Comparison of ENCODE assay signal across 8 cellular contexts in the genomic region with DNA sequence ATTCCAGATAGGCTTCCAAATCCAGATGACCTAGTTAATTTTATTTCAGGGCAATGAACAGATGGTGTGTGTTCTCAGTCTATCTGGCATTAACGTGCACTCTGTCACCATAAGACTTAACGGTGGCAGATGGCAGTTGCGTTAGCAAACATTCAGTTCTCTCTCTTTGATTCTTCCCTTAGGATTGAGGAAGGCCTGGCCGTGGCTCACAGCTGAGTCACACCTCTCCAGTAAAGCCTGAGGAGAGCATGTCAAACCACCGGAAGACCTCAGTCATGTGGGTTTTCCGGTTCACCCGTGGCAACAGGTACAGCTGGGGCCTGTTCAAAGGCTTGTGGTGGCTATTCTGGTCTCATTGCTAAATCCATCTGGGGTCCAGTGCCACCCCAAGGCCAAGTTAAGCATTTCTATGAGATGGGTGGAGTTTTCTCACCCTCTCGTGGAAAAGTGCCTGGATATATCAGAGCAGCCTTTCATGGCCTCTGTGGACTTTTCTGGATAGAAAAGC.
DNase-seq lines count a peak whose midpoint lies in the region; ATAC-seq, FAIRE-seq and TF ChIP-seq lines count a peak whose summit lies in the region.

No MANE protein-coding gene starts in this region.

- H3K4me1 ChIP-seq in kidney (ENCODE audit: control insufficient read depth in 1 of 2, insufficient read depth in 1 of 2, low read depth in 1 of 2, low read length in 2 of 2): no peaks in the 10 kb centered on the region

- FAIRE-seq in kidney (lab: Jason Lieb, UNC): no peak

- ATAC-seq in GM21619 (IDR thresholded peaks at IDR 0.05; ENCODE audit: unreplicated experiment): peak; percentile 100

- peak overlapping the region in 3 of 5 experiments; percentile 8 to 59 (median 21) for H3K4me3 Mint-ChIP-seq in brain

- intact Hi-C loops in kidney (cut with DNase I): no loop called here

- peaks cover 36% of the 10 kb centered on the region for H3K4me1 Mint-ChIP-seq in brain

- peak overlapping the region in 4 of 5 experiments; percentile 68 to 92 (median 79) for H3K27ac Mint-ChIP-seq in brain

- no peaks in the 10 kb centered on the region for H3K27me3 Mint-ChIP-seq in brain

- TF ChIP-seq CTCF in GM12865 (IDR thresholded peaks at IDR 0.05; ENCODE audit: insufficient read depth, low read depth, low read length, missing control alignments) (peak; percentile 50), brain (conservative IDR thresholded peaks at IDR 0.05) (peak in 1 of 2 experiments; percentile 18), kidney (IDR thresholded peaks at IDR 0.05; ENCODE audit: borderline replicate concordance, extremely low read depth, insufficient read depth) (no peak)

- H3K27ac ChIP-seq in kidney (ENCODE audit: low read depth in 2 of 2, low read length in 2 of 2): no peak overlapping the region

- DNase-seq in GM12865 (ENCODE audit: low read depth) (peak; percentile 92), HT1080 (ENCODE audit: low read depth) (peak; percentile 99), SKM-1 (lab: John Stamatoyannopoulos, UW; ENCODE audit: unreplicated experiment) (peak; percentile 35), kidney (peak; percentile 75), NCI-H1436 (lab: John Stamatoyannopoulos, UW) (no peak)
- DNase-seq in stimulated activated CD8-positive, alpha-beta memory T cell treated with anti-CD3 and anti-CD28 coated beads, Interleukin-2, amount 100 ng/mL, for 1 hour (ENCODE audit: low read depth in 2 of 2): peak; percentile 0 to 3

- H3K36me3 ChIP-seq in kidney (ENCODE audit: control insufficient read depth in 1 of 2, insufficient read depth in 2 of 2, low read length in 2 of 2): no peaks in the 10 kb centered on the region

- H3K4me3 ChIP-seq in GM12865 (ENCODE audit: low read depth, low read length) (no peak overlapping the region), kidney (ENCODE audit: low read length in 2 of 2) (no peak overlapping the region)

- H3K9me3 Mint-ChIP-seq in brain: peaks cover 0 to 3% (median 0%) of the 10 kb centered on the region in 5 experiments

- no peaks in the 10 kb centered on the region for H3K9me3 ChIP-seq in kidney (ENCODE audit: control insufficient read depth in 1 of 2, low read length in 2 of 2)

- H3K36me3 Mint-ChIP-seq in brain: no peaks in the 10 kb centered on the region

- H3K9ac ChIP-seq in kidney (ENCODE audit: low read length in 2 of 2): no peak overlapping the region
